ENCODE assay signal across 27 cellular contexts in genomic region chr20:16036331-16036730, GRCh38.
"Had no signal": no experiment of that assay in that cellular context is flagged by ENCODE, and none has a peak within 500 bp of the region (broad histone marks: within the 10 kb centered on the region; RNA-seq: fewer than 3 reads in every experiment).

No MANE protein-coding gene starts in this region.

- H3K4me3 ChIP-seq: body of pancreas, coronary artery, dorsolateral prefrontal cortex had no signal

- H3K4me1 ChIP-seq: body of pancreas had no signal

- H3K27me3 ChIP-seq: body of pancreas had no signal

- H3K27ac ChIP-seq: body of pancreas had no signal

- DNase-seq: activated CD4-positive, alpha-beta memory T cell treated with anti-CD3 and anti-CD28 coated beads for 36 hours; activated CD4-positive, alpha-beta T cell treated with anti-CD3 and anti-CD28 coated beads for 36 hours; activated CD4-positive, alpha-beta T cell treated with anti-CD3 and anti-CD28 coated beads, Interleukin-2, amount 10 ng/mL, durations not matched to agents 24 days and 14 days; activated CD4-positive, CD25-positive, alpha-beta regulatory T cell; activated CD4-positive, CD25-positive, alpha-beta regulatory T cell treated with anti-CD3 and anti-CD28 coated beads, Interleukin-2, amount 50 U/mL, for 72 hours; activated CD8-positive, alpha-beta memory T cell treated with anti-CD3 and anti-CD28 coated beads, Interleukin-2, amount 10 ng/mL, durations not matched to agents 7 days and 5 days; activated CD8-positive, alpha-beta memory T cell treated with anti-CD3 and anti-CD28 coated beads, Interleukin-2, amount 50 U/mL, for 48 hours; activated CD8-positive, alpha-beta T cell treated with anti-CD3 and anti-CD28 coated beads, Interleukin-2, amount 10 ng/mL, durations not matched to agents 7 days and 5 days; activated gamma-delta T cell; activated naive CD4-positive, alpha-beta T cell; activated naive CD4-positive, alpha-beta T cell treated with anti-CD3 and anti-CD28 coated beads, Interleukin-2, amount 10 ng/mL, durations not matched to agents 7 days and 5 days; activated naive CD8-positive, alpha-beta T cell treated with anti-CD3 and anti-CD28 coated beads, Interleukin-2, amount 10 ng/mL, durations not matched to agents 7 days and 5 days; activated T-cell treated with anti-CD3 and anti-CD28 coated beads for 4 hours; activated T-cell treated with anti-CD3 and anti-CD28 coated beads, Interleukin-2, amount 50 U/mL, for 24 hours; activated T-cell treated with anti-CD3 and anti-CD28 coated beads, Interleukin-2, amount 50 U/mL, for 72 hours; amniotic stem cell; anterior cingulate cortex; body of pancreas; cerebellar nuclear complex; dorsolateral prefrontal cortex; effector memory CD4-positive, alpha-beta T cell; endodermal cell; foreskin fibroblast; head of caudate nucleus; T-helper 1 cell; T-helper 2 cell had no signal

- H3K9me3 ChIP-seq: body of pancreas had no signal
